18 cellular contexts compared by ENCODE assay signal in genomic region chr7:157694389-157694665, GRCh38.
DNase-seq lines count a peak whose midpoint lies in the region; ATAC-seq and TF ChIP-seq lines count a peak whose summit lies in the region.
"Had no signal": no experiment of that assay in that cellular context is flagged by ENCODE, and none has a peak within 500 bp of the region (broad histone marks: within the 10 kb centered on the region; RNA-seq: fewer than 3 reads in every experiment).

No MANE protein-coding gene starts in this region.

- H3K36me3 ChIP-seq in CD4-positive, alpha-beta memory T cell (ENCODE audit: insufficient read depth, low read length), result no peaks in the 10 kb centered on the region
- H3K36me3 ChIP-seq in naive thymus-derived CD4-positive, alpha-beta T cell (ENCODE audit: control insufficient read depth in 2 of 3, insufficient read depth in 3 of 3, low read length in 3 of 3), result no peaks in the 10 kb centered on the region
- no peaks in the 10 kb centered on the region for H3K36me3 ChIP-seq in ascending aorta

- no peak overlapping the region for H3K27ac Mint-ChIP-seq in CD4-positive, alpha-beta memory T cell
- no peak overlapping the region for H3K27ac Mint-ChIP-seq in T-helper 17 cell
- H3K27ac Mint-ChIP-seq in naive thymus-derived CD4-positive, alpha-beta T cell, result peak overlapping the region in 1 of 9 donors; percentile 18
- H3K27ac Mint-ChIP-seq: HFFc6 had no signal

- H3K4me3 ChIP-seq in CD4-positive, alpha-beta memory T cell (ENCODE audit: low read length in 2 of 2), result no peak overlapping the region
- no peak overlapping the region for H3K4me3 ChIP-seq in naive thymus-derived CD4-positive, alpha-beta T cell (ENCODE audit: low read length)
- no peak overlapping the region for H3K4me3 ChIP-seq in ascending aorta

- DNase-seq in CD4-positive, alpha-beta memory T cell, result no peak
- DNase-seq in T-helper 17 cell (no peak), posterior vena cava (ENCODE audit: low spot score) (peak; percentile 35), ascending aorta (ENCODE audit: low spot score in 2 of 2) (no peak), kidney glomerular epithelial cell (lab: John Stamatoyannopoulos, UW) (no peak)
- DNase-seq in naive thymus-derived CD4-positive, alpha-beta T cell, result no peak
- DNase-seq: ACHN; GOT3; HFFc6; NCI-H1694; NCI-H2107; NCI-H345; NCI-H526 treated with DMSO at 0.1 percent for 48 hours; NK-92 treated with Interleukin-12 subunit alpha and Interleukin-12 subunit beta, amount 100 ng/mL, for 24 hours; OCI-M1 had no signal

- peaks cover 0 to 5% (median 3%) of the 10 kb centered on the region in 8 donors for H3K9me3 Mint-ChIP-seq in CD4-positive, alpha-beta memory T cell
- H3K9me3 Mint-ChIP-seq in naive thymus-derived CD4-positive, alpha-beta T cell, result peaks cover 0 to 4% (median 2%) of the 10 kb centered on the region in 11 donors
- H3K9me3 Mint-ChIP-seq: HFFc6 had no signal

- peaks cover 4% of the 10 kb centered on the region for H3K27me3 ChIP-seq in CD4-positive, alpha-beta memory T cell (ENCODE audit: insufficient read depth, low read length)
- H3K27me3 ChIP-seq in naive thymus-derived CD4-positive, alpha-beta T cell (ENCODE audit: control insufficient read depth in 2 of 2, insufficient read depth in 2 of 2, low read length in 2 of 2), result peaks cover 0 to 15% of the 10 kb centered on the region in 2 donors
- H3K27me3 ChIP-seq in ascending aorta, result peaks cover 5% of the 10 kb centered on the region

- POLR2A ChIA-PET in CD4-positive, alpha-beta memory T cell (lab: Charles Lee; ENCODE audit: partially characterized antibody), result no interaction called here
- POLR2A ChIA-PET in naive thymus-derived CD4-positive, alpha-beta T cell (lab: Charles Lee), result no interaction called here

- CTCF ChIA-PET in CD4-positive, alpha-beta memory T cell (lab: Charles Lee; ENCODE audit: partially characterized antibody), result no interaction called here
- CTCF ChIA-PET in naive thymus-derived CD4-positive, alpha-beta T cell (lab: Charles Lee), result no interaction called here

- TF ChIP-seq CTCF in ascending aorta (IDR thresholded peaks at IDR 0.05), result no peak

- H3K27ac ChIP-seq in CD4-positive, alpha-beta memory T cell (ENCODE audit: low read depth, low read length), result no peak overlapping the region
- no peak overlapping the region for H3K27ac ChIP-seq in naive thymus-derived CD4-positive, alpha-beta T cell (ENCODE audit: low read depth, low read length)
- no peak overlapping the region for H3K27ac ChIP-seq in ascending aorta
- H3K27ac ChIP-seq: HL-60, RWPE1 had no signal

- peaks cover 21 to 24% of the 10 kb centered on the region in 2 donors for H3K27me3 Mint-ChIP-seq in CD4-positive, alpha-beta memory T cell
- H3K27me3 Mint-ChIP-seq in T-helper 17 cell, result peaks cover 12% of the 10 kb centered on the region
- H3K27me3 Mint-ChIP-seq in naive thymus-derived CD4-positive, alpha-beta T cell, result peaks cover 17 to 41% (median 28%) of the 10 kb centered on the region in 5 donors

- H3K4me1 Mint-ChIP-seq in CD4-positive, alpha-beta memory T cell, result peaks cover 6 to 16% (median 8%) of the 10 kb centered on the region in 4 donors
- peaks cover 10% of the 10 kb centered on the region for H3K4me1 Mint-ChIP-seq in T-helper 17 cell
- peaks cover 0 to 27% (median 17%) of the 10 kb centered on the region in 7 donors for H3K4me1 Mint-ChIP-seq in naive thymus-derived CD4-positive, alpha-beta T cell

- no peaks in the 10 kb centered on the region for H3K9me3 ChIP-seq in CD4-positive, alpha-beta memory T cell (ENCODE audit: control insufficient read depth in 1 of 2, low read length in 2 of 2)
- H3K9me3 ChIP-seq in T-helper 17 cell (ENCODE audit: control insufficient read depth, low read length, poor library complexity, severe bottlenecking) (no peaks in the 10 kb centered on the region), ascending aorta (no peaks in the 10 kb centered on the region)
- H3K9me3 ChIP-seq in naive thymus-derived CD4-positive, alpha-beta T cell (ENCODE audit: control insufficient read depth in 2 of 3, low read length in 3 of 3), result no peaks in the 10 kb centered on the region

- peaks cover 23% of the 10 kb centered on the region for H3K4me1 ChIP-seq in CD4-positive, alpha-beta memory T cell (ENCODE audit: insufficient read depth, low read length)
- H3K4me1 ChIP-seq in naive thymus-derived CD4-positive, alpha-beta T cell (ENCODE audit: control insufficient read depth in 2 of 2, insufficient read depth in 2 of 2, low read length in 2 of 2), result peaks cover 0 to 17% of the 10 kb centered on the region in 2 donors
- H3K4me1 ChIP-seq in ascending aorta, result no peaks in the 10 kb centered on the region

- peak overlapping the region in 6 of 8 donors; percentile 15 to 62 (median 48) for H3K4me3 Mint-ChIP-seq in CD4-positive, alpha-beta memory T cell
- peak overlapping the region; percentile 57 for H3K4me3 Mint-ChIP-seq in T-helper 17 cell
- H3K4me3 Mint-ChIP-seq in naive thymus-derived CD4-positive, alpha-beta T cell, result peak overlapping the region in 7 of 10 donors; percentile 33 to 80 (median 60)
- H3K4me3 Mint-ChIP-seq: HFFc6 had no signal

- no peak for ATAC-seq in T-helper 17 cell
- ATAC-seq in naive thymus-derived CD4-positive, alpha-beta T cell, result no peak
- ATAC-seq in GM19395 (IDR thresholded peaks at IDR 0.05; ENCODE audit: unreplicated experiment), result no peak

- H3K36me3 Mint-ChIP-seq in CD4-positive, alpha-beta memory T cell, result no peaks in the 10 kb centered on the region
- H3K36me3 Mint-ChIP-seq in T-helper 17 cell (ENCODE audit: low read depth), result no peaks in the 10 kb centered on the region
- no peaks in the 10 kb centered on the region for H3K36me3 Mint-ChIP-seq in naive thymus-derived CD4-positive, alpha-beta T cell

- intact Hi-C loops in CD4-positive, alpha-beta memory T cell (cut with micrococcal nuclease), result no loop called here
- intact Hi-C loops in naive thymus-derived CD4-positive, alpha-beta T cell (cut with micrococcal nuclease), result loop anchor here (5.0 kb wide), 2 partner anchors 67 to 1887 kb away; no protein-coding TSS in a partner anchor
- intact Hi-C loops in posterior vena cava (cut with DNase I), result no loop called here
- intact Hi-C loops in ascending aorta (cut with DNase I), result no loop called here

Comparison
In these comparisons a context has a peak if more than half of its experiments do, and no peak if none do; other contexts are left out.
1. intact Hi-C loops: an anchor here in naive thymus-derived CD4-positive, alpha-beta T cell (5.0 kb wide); none called in CD4-positive, alpha-beta memory T cell, posterior vena cava and ascending aorta.